ENCODE assay signal across 16 cellular contexts in the genomic region with DNA sequence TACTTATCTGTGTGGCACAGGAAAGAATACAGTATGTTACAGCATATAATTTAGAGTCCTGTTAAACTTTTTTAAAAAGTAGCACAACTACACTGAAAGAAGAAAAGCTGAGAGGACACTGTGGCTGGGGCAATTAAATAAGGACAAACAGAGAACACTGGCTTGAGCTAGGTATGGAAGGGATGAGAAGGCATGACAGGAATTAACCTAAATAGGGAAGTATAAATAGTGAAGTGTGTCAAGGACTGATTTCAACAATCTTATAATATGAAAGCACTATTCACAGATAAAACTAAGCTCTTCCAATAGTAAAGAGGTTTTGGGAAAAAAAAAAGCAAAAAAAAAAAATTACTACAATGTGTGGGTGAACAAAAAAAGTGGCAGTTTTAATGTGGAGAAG. TPM values are rescaled to one million over a fixed set of nuclear protein-coding genes. Genes with fewer than 3 reads are reported as not detected.
DNase-seq lines count a peak whose midpoint lies in the region; ATAC-seq and TF ChIP-seq lines count a peak whose summit lies in the region.
"Had no signal": no experiment of that assay in that cellular context is flagged by ENCODE, and none has a peak within 500 bp of the region (broad histone marks: within the 10 kb centered on the region; RNA-seq: fewer than 3 reads in every experiment).

No MANE protein-coding gene starts in this region.

- no peaks in the 10 kb centered on the region for H3K4me1 ChIP-seq in endodermal cell (ENCODE audit: control insufficient read depth, insufficient read depth, low read length)
- peaks cover 20% of the 10 kb centered on the region for H3K4me1 ChIP-seq in upper lobe of right lung
- peaks cover 26% of the 10 kb centered on the region for H3K4me1 ChIP-seq in suprapubic skin
- H3K4me1 ChIP-seq: foreskin keratinocyte had no signal

- no peak overlapping the region for H3K4me3 ChIP-seq in endodermal cell (ENCODE audit: low read length)
- H3K4me3 ChIP-seq in upper lobe of right lung: no peak overlapping the region
- H3K4me3 ChIP-seq in suprapubic skin: no peak overlapping the region
- H3K4me3 ChIP-seq: Peyer's patch had no signal

- POLR2A ChIA-PET in T-cell (lab: Charles Lee): interaction anchor here (0.6 to 0.7 kb wide), 3 partner anchors 12 to 35 kb away, joined by 3 to 6 read pairs (median 3); no protein-coding TSS in a partner anchor

- intact Hi-C loops in upper lobe of right lung (cut with DNase I): no loop called here

- TF ChIP-seq EP300 in suprapubic skin (IDR thresholded peaks at IDR 0.05): no peak

- CTCF ChIA-PET in T-cell (lab: Charles Lee): interaction anchor here (0.5 to 2.4 kb wide), 9 partner anchors 9 to 45 kb away, joined by 3 to 7 read pairs (median 4); partner anchors contain the start of gene PPP3R1 (in 1 of the 2)

- DNase-seq in activated naive CD4-positive, alpha-beta T cell treated with Interleukin-2 at 50 U/mL for 16 hours: no peak
- no peak for DNase-seq in T-cell
- no peak for DNase-seq in endodermal cell
- DNase-seq in upper lobe of right lung: no peak
- DNase-seq in suprapubic skin (ENCODE audit: low spot score in 2 of 2): no peak
- DNase-seq: DMS 273 treated with DMSO at 0.1 percent for 48 hours; foreskin keratinocyte; NCI-H1436; NCI-H446; Peyer's patch; stimulated activated naive CD8-positive, alpha-beta T cell treated with anti-CD3 and anti-CD28 coated beads, Interleukin-15, amount 100 ng/mL, for 72 hours had no signal

- ATAC-seq in T-cell (replicated peaks in 1 of 4) (no peak), upper lobe of right lung (peak; percentile 56), GM21529 (IDR thresholded peaks at IDR 0.05; ENCODE audit: unreplicated experiment) (no peak), GM18907 (IDR thresholded peaks at IDR 0.05; ENCODE audit: unreplicated experiment) (no peak)
- ATAC-seq: foreskin keratinocyte; stimulated activated naive CD8-positive, alpha-beta T cell treated with anti-CD3 and anti-CD28 coated beads, Interleukin-15, amount 100 ng/mL, for 72 hours had no signal

- peaks cover 11% of the 10 kb centered on the region for H3K36me3 Mint-ChIP-seq in activated naive CD4-positive, alpha-beta T cell treated with anti-CD3 and anti-CD28 coated beads, Interleukin-2, amount 50 U/mL, for 24 hours
- H3K36me3 Mint-ChIP-seq in T-cell (peaks cover 19% of the 10 kb centered on the region), endodermal cell (ENCODE audit: low read depth) (peaks cover 22% of the 10 kb centered on the region)

- TF ChIP-seq POLR2A in suprapubic skin (IDR thresholded peaks at IDR 0.05): no peak

- H3K27me3 ChIP-seq in endodermal cell (ENCODE audit: control insufficient read depth, insufficient read depth, low read length, poor library complexity, severe bottlenecking): no peaks in the 10 kb centered on the region
- no peaks in the 10 kb centered on the region for H3K27me3 ChIP-seq in upper lobe of right lung
- no peaks in the 10 kb centered on the region for H3K27me3 ChIP-seq in suprapubic skin
- H3K27me3 ChIP-seq: foreskin keratinocyte, Peyer's patch had no signal

- no peaks in the 10 kb centered on the region for H3K27me3 Mint-ChIP-seq in activated naive CD4-positive, alpha-beta T cell treated with anti-CD3 and anti-CD28 coated beads, Interleukin-2, amount 50 U/mL, for 24 hours
- H3K27me3 Mint-ChIP-seq in T-cell: no peaks in the 10 kb centered on the region
- H3K27me3 Mint-ChIP-seq in endodermal cell (ENCODE audit: insufficient read depth): no peaks in the 10 kb centered on the region
- H3K27me3 Mint-ChIP-seq: activated naive CD4-positive, alpha-beta T cell treated with anti-CD3 and anti-CD28 coated beads, Interleukin-2, amount 10 ng/mL, durations not matched to agents 7 days and 5 days; stimulated activated naive CD8-positive, alpha-beta T cell treated with anti-CD3 and anti-CD28 coated beads, Interleukin-15, amount 100 ng/mL, for 72 hours had no signal

- H3K36me3 ChIP-seq in endodermal cell (ENCODE audit: control insufficient read depth, insufficient read depth, low read length) (peaks cover 9% of the 10 kb centered on the region), upper lobe of right lung (no peaks in the 10 kb centered on the region), suprapubic skin (no peaks in the 10 kb centered on the region)
- H3K36me3 ChIP-seq: Peyer's patch had no signal

- H3K27ac Mint-ChIP-seq in activated naive CD4-positive, alpha-beta T cell treated with anti-CD3 and anti-CD28 coated beads, Interleukin-2, amount 50 U/mL, for 24 hours: peak overlapping the region; percentile 95
- H3K27ac Mint-ChIP-seq in T-cell (peak overlapping the region; percentile 46 to 65), endodermal cell (peak overlapping the region; percentile 7)

- H3K27ac ChIP-seq in endodermal cell (ENCODE audit: low read depth, low read length) (no peak overlapping the region), upper lobe of right lung (no peak overlapping the region), suprapubic skin (no peak overlapping the region)
- H3K27ac ChIP-seq: foreskin keratinocyte, Peyer's patch had no signal

- H3K4me1 Mint-ChIP-seq in activated naive CD4-positive, alpha-beta T cell treated with anti-CD3 and anti-CD28 coated beads, Interleukin-2, amount 50 U/mL, for 24 hours: peaks cover 73% of the 10 kb centered on the region
- H3K4me1 Mint-ChIP-seq in T-cell: peaks cover 70 to 82% (median 77%) of the 10 kb centered on the region in 3 donors
- H3K4me1 Mint-ChIP-seq in endodermal cell: peaks cover 22% of the 10 kb centered on the region

- no peaks in the 10 kb centered on the region for H3K9me3 ChIP-seq in endodermal cell (ENCODE audit: control insufficient read depth, low read length)
- H3K9me3 ChIP-seq in upper lobe of right lung: no peaks in the 10 kb centered on the region
- no peaks in the 10 kb centered on the region for H3K9me3 ChIP-seq in suprapubic skin
- H3K9me3 ChIP-seq: Peyer's patch had no signal

- no peak overlapping the region for H3K9ac ChIP-seq in endodermal cell (ENCODE audit: extremely low read depth, low read length, poor library complexity, severe bottlenecking)

- no peak for TF ChIP-seq CTCF in endodermal cell (conservative IDR thresholded peaks at IDR 0.05)
- no peak for TF ChIP-seq CTCF in upper lobe of right lung (IDR thresholded peaks at IDR 0.05)
- no peak for TF ChIP-seq CTCF in suprapubic skin (IDR thresholded peaks at IDR 0.05)

- H3K4me3 Mint-ChIP-seq in activated naive CD4-positive, alpha-beta T cell treated with anti-CD3 and anti-CD28 coated beads, Interleukin-2, amount 50 U/mL, for 24 hours: peak overlapping the region; percentile 57
- H3K4me3 Mint-ChIP-seq in T-cell (peak overlapping the region in 2 of 3 donors; percentile 1 to 52), endodermal cell (no peak overlapping the region)
- H3K4me3 Mint-ChIP-seq: activated naive CD4-positive, alpha-beta T cell treated with anti-CD3 and anti-CD28 coated beads, Interleukin-2, amount 10 ng/mL, durations not matched to agents 7 days and 5 days had no signal

- no peaks in the 10 kb centered on the region for H3K9me3 Mint-ChIP-seq in activated naive CD4-positive, alpha-beta T cell treated with anti-CD3 and anti-CD28 coated beads, Interleukin-2, amount 50 U/mL, for 24 hours
- H3K9me3 Mint-ChIP-seq in T-cell (no peaks in the 10 kb centered on the region), endodermal cell (no peaks in the 10 kb centered on the region)
- H3K9me3 Mint-ChIP-seq: activated naive CD4-positive, alpha-beta T cell treated with anti-CD3 and anti-CD28 coated beads, Interleukin-2, amount 10 ng/mL, durations not matched to agents 7 days and 5 days; stimulated activated naive CD8-positive, alpha-beta T cell treated with anti-CD3 and anti-CD28 coated beads, Interleukin-15, amount 100 ng/mL, for 72 hours; T-helper 1 cell treated with Interleukin-12 subunit alpha and Interleukin-12 subunit beta and Interleukin-4 antibody, amounts not matched to agents 30 μg/mL and 1 μg/mL, for 36 hours had no signal

RNA-seq across cellular contexts. Expression of gene PPP3R1, which starts 45.6 kb away (rescaled TPM):
- total RNA-seq in T-cell: 10 to 100 TPM; 53.2 to 65.0 (median 57.7) TPM
- total RNA-seq in endodermal cell: 10 to 100 TPM; 57.4 to 59.5 TPM
- 46.4 TPM for polyA plus RNA-seq in endodermal cell (2013, experiment 1 of 2)
- polyA plus RNA-seq in endodermal cell (2013, experiment 2 of 2): 44.5 TPM
- 59.2 TPM for total RNA-seq in upper lobe of right lung
- total RNA-seq in suprapubic skin: 10 to 100 TPM; 31.3 to 40.0 (median 36.2) TPM

RNA-seq across cellular contexts. Expression of gene PNO1, which starts 49.1 kb away (rescaled TPM):
- total RNA-seq in T-cell (10 to 100 TPM in 4 of 5 donors, 1 to 10 TPM in 1; 9.9 to 26.5 (median 13.1) TPM), endodermal cell (10 to 100 TPM; 16.6 to 21.3 TPM), upper lobe of right lung (12.0 TPM), suprapubic skin (10 to 100 TPM in 3 of 4 donors, 1 to 10 TPM in 1; 8.4 to 20.2 (median 15.5) TPM)
- polyA plus RNA-seq in endodermal cell (2013, experiment 1 of 2): 17.3 TPM
- 16.0 TPM for polyA plus RNA-seq in endodermal cell (2013, experiment 2 of 2)

Comparison
In these comparisons a context has a peak if more than half of its experiments do, and no peak if none do; other contexts are left out.
1. H3K27ac Mint-ChIP-seq: peak in every context shown above with its lines; median percentile 95 in activated naive CD4-positive, alpha-beta T cell treated with anti-CD3 and anti-CD28 coated beads, Interleukin-2, amount 50 U/mL, for 24 hours; 56 in T-cell; 7 in endodermal cell.